In the genomic region with DNA sequence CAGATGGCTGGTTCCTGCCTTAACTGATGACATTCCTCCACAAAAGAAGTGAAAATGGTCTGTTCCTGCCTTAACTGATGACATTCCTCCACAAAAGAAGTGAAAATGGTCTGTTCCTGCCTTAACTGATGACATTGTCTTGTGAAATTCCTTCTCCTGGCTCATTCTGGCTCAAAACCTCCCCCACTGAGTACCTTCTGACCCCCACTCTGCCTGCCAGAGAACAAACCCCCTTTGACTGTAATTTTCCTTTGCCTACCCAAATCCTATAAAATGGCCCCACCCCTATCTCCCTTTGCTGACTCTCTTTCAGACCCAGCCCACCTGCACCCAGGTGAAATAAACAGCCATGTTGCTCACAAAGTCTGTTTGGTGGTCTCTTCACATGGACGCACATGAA, we compare ENCODE assay signal across 11 cellular contexts. TPM values are rescaled to one million over a fixed set of nuclear protein-coding genes. Genes with fewer than 3 reads are reported as not detected.
"Had no signal": no experiment of that assay in that cellular context is flagged by ENCODE, and none has a peak within 500 bp of the region (broad histone marks: within the 10 kb centered on the region; RNA-seq: fewer than 3 reads in every experiment).

No MANE protein-coding gene starts in this region.

RNA-seq across cellular contexts. Expression of gene ALG1L2, which starts 22.5 kb away (rescaled TPM):
- total RNA-seq: liver, mononuclear cell, psoas muscle, sigmoid colon, subcutaneous adipose tissue, suprapubic skin, thoracic aorta, vagina had no signal
- polyA plus RNA-seq: keratinocyte, liver, lung, psoas muscle, spleen had no signal
